ENCODE assay signal across 8 cellular contexts in the genomic region with DNA sequence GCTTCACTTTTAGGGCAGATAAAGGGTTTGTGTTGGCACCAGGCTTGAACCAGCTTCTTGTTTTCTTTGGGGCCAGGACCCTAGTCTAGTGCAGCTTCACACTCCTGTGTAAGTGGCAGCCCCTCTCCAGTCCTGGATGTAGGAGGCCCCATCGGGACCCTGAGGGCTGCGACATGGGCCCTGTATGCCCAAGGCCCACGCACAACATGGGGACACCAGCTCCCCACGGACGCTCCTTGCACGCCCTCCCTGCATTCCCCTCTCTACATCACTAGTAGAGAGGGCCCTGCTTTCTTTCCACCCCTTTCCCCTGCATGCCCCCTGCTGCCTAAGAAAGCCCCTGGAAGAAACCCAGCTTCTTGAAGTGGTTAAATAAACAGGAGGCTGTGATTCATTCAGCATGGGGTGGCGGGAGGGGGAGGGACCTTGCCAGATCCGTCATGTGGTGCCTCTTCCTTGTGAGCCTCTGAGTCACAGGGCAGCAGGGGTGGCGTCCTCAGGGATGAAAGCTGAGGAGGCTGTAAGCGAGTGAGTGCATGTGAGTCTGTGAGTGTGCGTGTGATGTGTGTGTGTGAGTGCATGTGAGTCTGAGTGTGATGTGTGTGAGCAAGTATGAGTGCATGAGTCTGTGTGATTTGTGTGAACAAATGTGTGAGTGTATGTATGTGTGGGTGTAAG. TPM values are rescaled to one million over a fixed set of nuclear protein-coding genes. Genes with fewer than 3 reads are reported as not detected.
DNase-seq lines count a peak whose midpoint lies in the region; ATAC-seq and TF ChIP-seq lines count a peak whose summit lies in the region.

No MANE protein-coding gene starts in this region.

- H3K56ac ChIP-seq in mesendoderm (ENCODE audit: low read length): no peak overlapping the region

- H3K4me2 ChIP-seq in mesendoderm (ENCODE audit: low read length): no peak overlapping the region

- no peaks in the 10 kb centered on the region for H3K9me3 Mint-ChIP-seq in stimulated activated naive CD8-positive, alpha-beta T cell treated with anti-CD3 and anti-CD28 coated beads, Interleukin-15, amount 100 ng/mL, for 72 hours

- no peak overlapping the region for H2BK5ac ChIP-seq in mesendoderm (ENCODE audit: low read length)

- peak; percentile 85 for ATAC-seq in stimulated activated naive CD8-positive, alpha-beta T cell treated with anti-CD3 and anti-CD28 coated beads, Interleukin-15, amount 100 ng/mL, for 72 hours
- ATAC-seq in HG03108 (IDR thresholded peaks at IDR 0.05; ENCODE audit: unreplicated experiment) (no peak), GM21367 (IDR thresholded peaks at IDR 0.05; ENCODE audit: unreplicated experiment) (no peak)

- H3K18ac ChIP-seq in mesendoderm (ENCODE audit: low read length): no peak overlapping the region

- no peaks in the 10 kb centered on the region for H3K27me3 ChIP-seq in mesendoderm (ENCODE audit: insufficient read depth, low read length, poor library complexity)

- H3K79me2 ChIP-seq in mesendoderm (ENCODE audit: control insufficient read depth, insufficient read depth, low read length): no peaks in the 10 kb centered on the region

- no peak overlapping the region for H3K4me3 Mint-ChIP-seq in stimulated activated naive CD8-positive, alpha-beta T cell treated with anti-CD3 and anti-CD28 coated beads, Interleukin-15, amount 100 ng/mL, for 72 hours

- no peaks in the 10 kb centered on the region for H3K36me3 ChIP-seq in mesendoderm (ENCODE audit: control insufficient read depth, insufficient read depth, low read length)

- H3K4me1 ChIP-seq in mesendoderm (ENCODE audit: control insufficient read depth, low read depth, low read length): no peaks in the 10 kb centered on the region

- no peak overlapping the region for H2BK15ac ChIP-seq in mesendoderm (replicated peaks; ENCODE audit: low read depth)

- DNase-seq in DMS53 treated with DMSO at 0.1 percent for 48 hours (lab: John Stamatoyannopoulos, UW; ENCODE audit: unreplicated experiment) (peak; percentile 25), coronary artery (ENCODE audit: low spot score) (peak; percentile 96), mesendoderm (peak; percentile 88), NCI-H187 treated with DMSO at 0.1 percent for 48 hours (lab: John Stamatoyannopoulos, UW) (no peak)
- peak in 1 of 2 donors; percentile 42 for DNase-seq in stimulated activated naive CD8-positive, alpha-beta T cell treated with anti-CD3 and anti-CD28 coated beads, Interleukin-15, amount 100 ng/mL, for 72 hours

- WGBS in mesendoderm (ENCODE audit: extremely low coverage, insufficient coverage, low lambda C conversion rate): no CpG with 5 or more reads among the region's 11 CpGs

- H3K27ac ChIP-seq in coronary artery (peak overlapping the region; percentile 51 to 68), mesendoderm (ENCODE audit: low read depth, low read length) (no peak overlapping the region)

- no peak for TF ChIP-seq CTCF in coronary artery (IDR thresholded peaks at IDR 0.05)

- H3K4me1 Mint-ChIP-seq in stimulated activated naive CD8-positive, alpha-beta T cell treated with anti-CD3 and anti-CD28 coated beads, Interleukin-15, amount 100 ng/mL, for 72 hours: no peaks in the 10 kb centered on the region

- no peak overlapping the region for H3K27ac Mint-ChIP-seq in stimulated activated naive CD8-positive, alpha-beta T cell treated with anti-CD3 and anti-CD28 coated beads, Interleukin-15, amount 100 ng/mL, for 72 hours

- no peaks in the 10 kb centered on the region for H3K79me1 ChIP-seq in mesendoderm (ENCODE audit: low read length)

- H2BK120ac ChIP-seq in mesendoderm (ENCODE audit: low read depth, low read length): no peak overlapping the region

- H3K9ac ChIP-seq in mesendoderm (ENCODE audit: low read length): no peak overlapping the region

- no peaks in the 10 kb centered on the region for H3K27me3 Mint-ChIP-seq in stimulated activated naive CD8-positive, alpha-beta T cell treated with anti-CD3 and anti-CD28 coated beads, Interleukin-15, amount 100 ng/mL, for 72 hours

- no peak overlapping the region for H2AK5ac ChIP-seq in mesendoderm (ENCODE audit: low read length)

- no peak overlapping the region for H3K4ac ChIP-seq in mesendoderm (ENCODE audit: low read depth, low read length)

- no peak overlapping the region for H3K23ac ChIP-seq in mesendoderm (ENCODE audit: low read length)

- no peak overlapping the region for H4K5ac ChIP-seq in mesendoderm (ENCODE audit: low read length)

- H4K8ac ChIP-seq in mesendoderm (ENCODE audit: low read depth, low read length): no peak overlapping the region

- no peak overlapping the region for H3K4me3 ChIP-seq in coronary artery
- no peak overlapping the region for H3K4me3 ChIP-seq in mesendoderm (ENCODE audit: low read length)

TF ChIP-seq in PFSK-1, 5 proteins besides CTCF, POLR2A, EP300 and RAD21:
- TF ChIP-seq, protein P1, sequence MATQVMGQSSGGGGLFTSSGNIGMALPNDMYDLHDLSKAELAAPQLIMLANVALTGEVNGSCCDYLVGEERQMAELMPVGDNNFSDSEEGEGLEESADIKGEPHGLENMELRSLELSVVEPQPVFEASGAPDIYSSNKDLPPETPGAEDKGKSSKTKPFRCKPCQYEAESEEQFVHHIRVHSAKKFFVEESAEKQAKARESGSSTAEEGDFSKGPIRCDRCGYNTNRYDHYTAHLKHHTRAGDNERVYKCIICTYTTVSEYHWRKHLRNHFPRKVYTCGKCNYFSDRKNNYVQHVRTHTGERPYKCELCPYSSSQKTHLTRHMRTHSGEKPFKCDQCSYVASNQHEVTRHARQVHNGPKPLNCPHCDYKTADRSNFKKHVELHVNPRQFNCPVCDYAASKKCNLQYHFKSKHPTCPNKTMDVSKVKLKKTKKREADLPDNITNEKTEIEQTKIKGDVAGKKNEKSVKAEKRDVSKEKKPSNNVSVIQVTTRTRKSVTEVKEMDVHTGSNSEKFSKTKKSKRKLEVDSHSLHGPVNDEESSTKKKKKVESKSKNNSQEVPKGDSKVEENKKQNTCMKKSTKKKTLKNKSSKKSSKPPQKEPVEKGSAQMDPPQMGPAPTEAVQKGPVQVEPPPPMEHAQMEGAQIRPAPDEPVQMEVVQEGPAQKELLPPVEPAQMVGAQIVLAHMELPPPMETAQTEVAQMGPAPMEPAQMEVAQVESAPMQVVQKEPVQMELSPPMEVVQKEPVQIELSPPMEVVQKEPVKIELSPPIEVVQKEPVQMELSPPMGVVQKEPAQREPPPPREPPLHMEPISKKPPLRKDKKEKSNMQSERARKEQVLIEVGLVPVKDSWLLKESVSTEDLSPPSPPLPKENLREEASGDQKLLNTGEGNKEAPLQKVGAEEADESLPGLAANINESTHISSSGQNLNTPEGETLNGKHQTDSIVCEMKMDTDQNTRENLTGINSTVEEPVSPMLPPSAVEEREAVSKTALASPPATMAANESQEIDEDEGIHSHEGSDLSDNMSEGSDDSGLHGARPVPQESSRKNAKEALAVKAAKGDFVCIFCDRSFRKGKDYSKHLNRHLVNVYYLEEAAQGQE (IDR thresholded peaks at IDR 0.05; ENCODE audit: insufficient read depth in 1 of 2, low read depth in 2 of 2, low read length in 2 of 2): 0 out of 4 replicates have a peak, but pooled peaks of 1 of the 2 experiments have one; percentile 39
- peak; percentile 66 for TF ChIP-seq FOXP2 (optimal IDR thresholded peaks at IDR 0.05; ENCODE audit: borderline replicate concordance, extremely low read depth, extremely low read length, insufficient read depth)
- TF ChIP-seq POLR2AphosphoS5 (IDR thresholded peaks at IDR 0.05; ENCODE audit: low read depth, low read length): no peak
TF ChIP-seq in PFSK-1: peak in this region for 2.

RNA-seq across cellular contexts. Expression of a gene that starts 42.5 kb away (rescaled TPM):
- 44.2 TPM for polyA plus RNA-seq in PFSK-1 (2012; ENCODE audit: insufficient read length, low read depth)
- polyA plus RNA-seq in mesendoderm (2013, experiment 1 of 2): 38.2 TPM
- 38.0 TPM for polyA plus RNA-seq in mesendoderm (2013, experiment 2 of 2)
